13 cellular contexts compared by ENCODE assay signal in genomic region chr11:114318361-114318760, GRCh38. TPM values are rescaled to one million over a fixed set of nuclear protein-coding genes. Genes with fewer than 3 reads are reported as not detected.
DNase-seq lines count a peak whose midpoint lies in the region; ATAC-seq lines count a peak whose summit lies in the region.
"Had no signal": no experiment of that assay in that cellular context is flagged by ENCODE, and none has a peak within 500 bp of the region (broad histone marks: within the 10 kb centered on the region; RNA-seq: fewer than 3 reads in every experiment).

No MANE protein-coding gene starts in this region.

- POLR2A ChIA-PET in naive thymus-derived CD8-positive, alpha-beta T cell (lab: Charles Lee) = no interaction called here

- DNase-seq in DMS153 (lab: John Stamatoyannopoulos, UW) (peak; percentile 89), NCI-H128 (lab: John Stamatoyannopoulos, UW; ENCODE audit: unreplicated experiment) (peak; percentile 6), SHP77 treated with DMSO at 0.1 percent for 48 hours (lab: John Stamatoyannopoulos, UW) (peak; percentile 74), hypothalamus (lab: John Stamatoyannopoulos, UW) (no peak), superior temporal gyrus (ENCODE audit: extremely low spot score) (no peak)
- no peak for DNase-seq in naive thymus-derived CD8-positive, alpha-beta T cell
- DNase-seq: activated CD8-positive, alpha-beta memory T cell treated with anti-CD3 and anti-CD28 coated beads, Interleukin-2, amount 50 U/mL, for 48 hours; NCI-H187 treated with DMSO at 0.1 percent for 48 hours; stimulated activated CD4-positive, alpha-beta T cell treated with anti-CD3 and anti-CD28 coated beads, Interleukin-2, amount 100 ng/mL, for 24 hours had no signal

- H3K27ac Mint-ChIP-seq in naive thymus-derived CD8-positive, alpha-beta T cell = peak overlapping the region in 7 of 10 donors; percentile 12 to 91 (median 26)
- H3K27ac Mint-ChIP-seq: endodermal cell; stimulated activated effector memory CD8-positive, alpha-beta T cell treated with anti-CD3 and anti-CD28 coated beads, Interleukin-12 subunit alpha, Interleukin-12 subunit beta, amount 100 ng/mL, for 72 hours had no signal

- peaks cover 0 to 10% (median 3%) of the 10 kb centered on the region in 5 donors for H3K27me3 Mint-ChIP-seq in naive thymus-derived CD8-positive, alpha-beta T cell

- H3K4me3 Mint-ChIP-seq in naive thymus-derived CD8-positive, alpha-beta T cell = peak overlapping the region in 4 of 10 donors; percentile 5 to 66 (median 29)
- H3K4me3 Mint-ChIP-seq: endodermal cell; stimulated activated effector memory CD8-positive, alpha-beta T cell treated with anti-CD3 and anti-CD28 coated beads, Interleukin-12 subunit alpha, Interleukin-12 subunit beta, amount 100 ng/mL, for 72 hours had no signal

- ATAC-seq in naive thymus-derived CD8-positive, alpha-beta T cell = no peak
- ATAC-seq in GM19467 (IDR thresholded peaks at IDR 0.05; ENCODE audit: unreplicated experiment) (no peak), GM18517 (IDR thresholded peaks at IDR 0.05; ENCODE audit: unreplicated experiment) (no peak)
- ATAC-seq: stimulated activated effector memory CD8-positive, alpha-beta T cell treated with anti-CD3 and anti-CD28 coated beads, Interleukin-12 subunit alpha, Interleukin-12 subunit beta, amount 100 ng/mL, for 72 hours had no signal

- H3K9me3 Mint-ChIP-seq in naive thymus-derived CD8-positive, alpha-beta T cell = no peaks in the 10 kb centered on the region
- H3K9me3 Mint-ChIP-seq: endodermal cell; stimulated activated effector memory CD8-positive, alpha-beta T cell treated with anti-CD3 and anti-CD28 coated beads, Interleukin-12 subunit alpha, Interleukin-12 subunit beta, amount 100 ng/mL, for 72 hours had no signal

- peaks cover 13 to 43% (median 34%) of the 10 kb centered on the region in 4 donors for H3K4me1 Mint-ChIP-seq in naive thymus-derived CD8-positive, alpha-beta T cell

- H3K36me3 Mint-ChIP-seq in naive thymus-derived CD8-positive, alpha-beta T cell = no peaks in the 10 kb centered on the region
- H3K36me3 Mint-ChIP-seq: stimulated activated effector memory CD8-positive, alpha-beta T cell treated with anti-CD3 and anti-CD28 coated beads, Interleukin-12 subunit alpha, Interleukin-12 subunit beta, amount 100 ng/mL, for 72 hours had no signal

RNA-seq across cellular contexts. Expression of gene NNMT, which starts 22.2 kb away (rescaled TPM):
- not detected for total RNA-seq in naive thymus-derived CD8-positive, alpha-beta T cell
- not detected for polyA plus RNA-seq in naive thymus-derived CD8-positive, alpha-beta T cell
- total RNA-seq: endodermal cell had no signal

Comparison
In these comparisons a context has a peak if more than half of its experiments do, and no peak if none do; other contexts are left out.
1. DNase-seq: peak in DMS153 (single experiment), NCI-H128 (single experiment) and SHP77 treated with DMSO at 0.1 percent for 48 hours (single experiment); none in naive thymus-derived CD8-positive, alpha-beta T cell (0 of 10), hypothalamus (0 of 51) and superior temporal gyrus (single experiment).